ENCODE assay signal across 1 cellular context in the genomic region with DNA sequence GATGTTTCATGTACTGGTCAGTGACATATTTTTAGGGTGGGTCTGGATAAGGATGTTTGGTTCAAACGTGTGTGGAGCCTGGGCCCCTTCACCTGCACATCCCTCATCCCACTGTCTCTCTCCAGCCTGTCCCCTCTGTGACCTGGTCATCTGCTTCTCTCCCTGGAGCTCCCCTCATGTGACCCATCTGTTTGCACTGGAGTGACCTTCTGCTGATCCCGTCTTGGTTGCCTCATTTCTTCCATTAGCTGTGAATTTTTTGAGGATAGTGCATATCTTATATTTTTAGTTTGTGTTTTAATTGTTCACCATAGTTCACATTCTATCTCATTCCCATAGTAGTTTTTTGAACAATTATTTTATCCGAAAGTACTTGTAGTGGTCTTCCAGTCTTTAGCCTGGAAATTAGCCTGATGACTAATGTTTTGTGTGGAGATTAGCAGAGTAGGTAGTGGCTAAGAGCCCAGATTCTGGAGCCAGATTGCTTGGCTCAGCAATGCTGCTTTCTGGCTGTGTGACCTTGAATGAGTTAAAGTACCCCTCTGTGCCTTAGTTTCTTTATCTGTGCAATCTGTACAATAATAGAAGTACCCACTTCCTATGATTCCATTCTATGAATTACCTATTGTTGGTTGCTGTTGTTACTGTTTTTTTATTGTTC.
TF ChIP-seq lines count a peak whose summit lies in the region.

No MANE protein-coding gene starts in this region.

TF ChIP-seq in HepG2, 621 proteins besides CTCF, POLR2A, EP300 and RAD21 (continued from another document and continues in another):
- TF ChIP-seq CERS6 (CRISPR knock-in tag; IDR thresholded peaks at IDR 0.05): no peak
- TF ChIP-seq FOXM1 (CRISPR knock-in tag; IDR thresholded peaks at IDR 0.05): no peak
- no peak for TF ChIP-seq ZNF580 (CRISPR knock-in tag; IDR thresholded peaks at IDR 0.05; ENCODE audit: borderline replicate concordance, low read depth)
- TF ChIP-seq ZNF615 (CRISPR knock-in tag; IDR thresholded peaks at IDR 0.05; ENCODE audit: borderline replicate concordance): no peak
- TF ChIP-seq RCOR2 (CRISPR knock-in tag; IDR thresholded peaks at IDR 0.05): no peak
- TF ChIP-seq ZNF737 (CRISPR knock-in tag; IDR thresholded peaks at IDR 0.05; ENCODE audit: borderline replicate concordance): no peak
- no peak for TF ChIP-seq TBX3 (IDR thresholded peaks at IDR 0.05; ENCODE audit: borderline replicate concordance)
- TF ChIP-seq ZNF335 (CRISPR knock-in tag; IDR thresholded peaks at IDR 0.05): no peak
- TF ChIP-seq SIX4 (CRISPR knock-in tag; IDR thresholded peaks at IDR 0.05): no peak
- no peak for TF ChIP-seq HNF4G (IDR thresholded peaks at IDR 0.05; ENCODE audit: borderline replicate concordance, low read depth, low read length)
- no peak for TF ChIP-seq HNF4G (CRISPR knock-in tag; IDR thresholded peaks at IDR 0.05; ENCODE audit: borderline replicate concordance, low read depth)
- no peak for TF ChIP-seq TBP (CRISPR knock-in tag; IDR thresholded peaks at IDR 0.05)
- no peak for TF ChIP-seq ATF6 (CRISPR knock-in tag; conservative IDR thresholded peaks at IDR 0.05)
- no peak for TF ChIP-seq ZBED4 (CRISPR knock-in tag; IDR thresholded peaks at IDR 0.05; ENCODE audit: borderline replicate concordance)
- TF ChIP-seq MIXL1 (CRISPR knock-in tag; IDR thresholded peaks at IDR 0.05): no peak
- TF ChIP-seq AHDC1 (CRISPR knock-in tag; IDR thresholded peaks at IDR 0.05; ENCODE audit: borderline replicate concordance): no peak
- TF ChIP-seq, protein P1, sequence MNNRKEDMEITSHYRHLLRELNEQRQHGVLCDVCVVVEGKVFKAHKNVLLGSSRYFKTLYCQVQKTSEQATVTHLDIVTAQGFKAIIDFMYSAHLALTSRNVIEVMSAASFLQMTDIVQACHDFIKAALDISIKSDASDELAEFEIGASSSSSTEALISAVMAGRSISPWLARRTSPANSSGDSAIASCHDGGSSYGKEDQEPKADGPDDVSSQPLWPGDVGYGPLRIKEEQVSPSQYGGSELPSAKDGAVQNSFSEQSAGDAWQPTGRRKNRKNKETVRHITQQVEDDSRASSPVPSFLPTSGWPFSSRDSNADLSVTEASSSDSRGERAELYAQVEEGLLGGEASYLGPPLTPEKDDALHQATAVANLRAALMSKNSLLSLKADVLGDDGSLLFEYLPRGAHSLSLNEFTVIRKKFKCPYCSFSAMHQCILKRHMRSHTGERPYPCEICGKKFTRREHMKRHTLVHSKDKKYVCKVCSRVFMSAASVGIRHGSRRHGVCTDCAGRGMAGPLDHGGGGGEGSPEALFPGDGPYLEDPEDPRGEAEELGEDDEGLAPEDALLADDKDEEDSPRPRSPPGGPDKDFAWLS (CRISPR knock-in tag; IDR thresholded peaks at IDR 0.05; ENCODE audit: borderline replicate concordance): no peak
- no peak for TF ChIP-seq HMG20B (CRISPR knock-in tag; conservative IDR thresholded peaks at IDR 0.05)
- TF ChIP-seq, protein P2, sequence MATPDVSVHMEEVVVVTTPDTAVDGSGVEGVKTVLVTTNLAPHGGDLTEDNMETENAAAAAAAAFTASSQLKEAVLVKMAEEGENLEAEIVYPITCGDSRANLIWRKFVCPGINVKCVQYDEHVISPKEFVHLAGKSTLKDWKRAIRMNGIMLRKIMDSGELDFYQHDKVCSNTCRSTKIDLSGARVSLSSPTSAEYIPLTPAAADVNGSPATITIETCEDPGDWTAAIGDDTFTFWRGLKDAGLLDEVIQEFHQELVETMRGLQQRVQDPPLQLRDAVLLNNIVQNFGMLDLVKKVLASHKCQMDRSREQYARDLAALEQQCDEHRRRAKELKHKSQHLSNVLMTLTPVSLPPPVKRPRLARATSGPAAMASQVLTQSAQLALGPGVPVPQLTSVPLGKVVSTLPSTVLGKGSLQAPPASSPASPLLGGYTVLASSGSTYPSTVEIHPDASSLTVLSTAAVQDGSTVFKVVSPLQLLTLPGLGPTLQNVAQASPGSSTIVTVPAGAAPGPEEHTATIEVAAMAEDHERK (CRISPR knock-in tag; IDR thresholded peaks at IDR 0.05; ENCODE audit: low read depth): no peak
- TF ChIP-seq TRAFD1 (CRISPR knock-in tag; IDR thresholded peaks at IDR 0.05; ENCODE audit: borderline replicate concordance): no peak
- TF ChIP-seq MAZ (IDR thresholded peaks at IDR 0.05; ENCODE audit: borderline replicate concordance, low read depth, low read length): no peak
- no peak for TF ChIP-seq MAZ (CRISPR knock-in tag; IDR thresholded peaks at IDR 0.05; ENCODE audit: low read depth)
- no peak for TF ChIP-seq NFE2 (CRISPR knock-in tag; IDR thresholded peaks at IDR 0.05)
- peak; percentile 58 for TF ChIP-seq NCOA2 (CRISPR knock-in tag; IDR thresholded peaks at IDR 0.05)
- TF ChIP-seq ZNF10 (CRISPR knock-in tag; IDR thresholded peaks at IDR 0.05; ENCODE audit: borderline replicate concordance, low read depth): no peak
- TF ChIP-seq CSRNP1 (CRISPR knock-in tag; IDR thresholded peaks at IDR 0.05): no peak
- peak; percentile 59 for TF ChIP-seq USF2 (IDR thresholded peaks at IDR 0.05; ENCODE audit: low read depth, low read length)
- TF ChIP-seq USF2 (CRISPR knock-in tag; IDR thresholded peaks at IDR 0.05; ENCODE audit: borderline replicate concordance): no peak; the same call in 1 of the 2 replicates
